24 cellular contexts compared by ENCODE assay signal in the genomic region with DNA sequence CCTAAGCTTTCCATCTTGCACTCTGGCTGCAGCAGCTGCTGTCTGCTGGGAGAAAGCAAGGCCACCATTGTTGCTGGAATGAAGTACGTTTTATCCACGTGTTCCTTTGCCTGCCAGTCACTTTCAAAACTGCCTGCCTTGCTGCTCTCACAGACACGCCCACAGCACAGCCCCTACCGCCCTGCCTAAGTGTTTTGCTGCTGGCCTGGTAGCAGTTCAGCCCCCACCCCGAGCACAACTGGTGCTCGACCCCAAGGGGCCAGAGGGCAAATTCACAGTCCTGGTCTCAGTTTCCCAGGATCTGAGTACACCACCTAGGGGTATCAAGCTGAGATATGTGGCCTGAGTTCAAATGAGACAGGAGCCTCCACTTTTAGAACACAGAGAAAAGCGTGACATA.
"Had no signal": no experiment of that assay in that cellular context is flagged by ENCODE, and none has a peak within 500 bp of the region (broad histone marks: within the 10 kb centered on the region; RNA-seq: fewer than 3 reads in every experiment).

No MANE protein-coding gene starts in this region.

- H3K27ac Mint-ChIP-seq: activated B cell treated with CpG ODN at 0.5 μM for 24 hours; activated CD4-positive, alpha-beta T cell treated with anti-CD3 and anti-CD28 coated beads, Interleukin-2, amount 10 ng/mL, durations not matched to agents 24 days and 14 days; activated CD8-positive, alpha-beta memory T cell treated with anti-CD3 and anti-CD28 coated beads, Interleukin-2, amount 10 ng/mL, durations not matched to agents 7 days and 5 days; activated naive CD4-positive, alpha-beta T cell treated with anti-CD3 and anti-CD28 coated beads, Interleukin-2, amount 50 U/mL, for 72 hours; activated naive CD8-positive, alpha-beta T cell treated with anti-CD3 and anti-CD28 coated beads, Interleukin-2, amount 50 U/mL, for 24 hours; activated T-cell treated with anti-CD3 and anti-CD28 coated beads, Interleukin-2, amount 50 U/mL, for 24 hours; activated T-helper 1 cell treated with anti-CD3 and anti-CD28 coated beads, Interleukin-12 subunit alpha, Interleukin-12 subunit beta, Interleukin-2, Interleukin-4 antibody, amounts not matched to agents 30 ng/mL and 10 ng/mL and 1 ng/mL, durations not matched to agents 14 hours and 24 hours and 36 hours; T-helper 1 cell treated with Interleukin-12 subunit alpha and Interleukin-12 subunit beta and Interleukin-4 antibody, amounts not matched to agents 30 μg/mL and 1 μg/mL, for 36 hours had no signal

- H3K9me3 ChIP-seq: ascending aorta, body of pancreas had no signal

- H3K27me3 ChIP-seq: ascending aorta, body of pancreas had no signal

- H3K4me1 ChIP-seq: ascending aorta, body of pancreas had no signal

- H3K27me3 Mint-ChIP-seq: activated B cell treated with CpG ODN at 0.5 μM for 24 hours; activated CD4-positive, alpha-beta T cell treated with anti-CD3 and anti-CD28 coated beads, Interleukin-2, amount 10 ng/mL, durations not matched to agents 24 days and 14 days; activated CD8-positive, alpha-beta memory T cell treated with anti-CD3 and anti-CD28 coated beads, Interleukin-2, amount 10 ng/mL, durations not matched to agents 7 days and 5 days; activated naive CD8-positive, alpha-beta T cell treated with anti-CD3 and anti-CD28 coated beads, Interleukin-2, amount 50 U/mL, for 24 hours; activated T-cell treated with anti-CD3 and anti-CD28 coated beads, Interleukin-2, amount 50 U/mL, for 24 hours had no signal

- H3K36me3 ChIP-seq: ascending aorta had no signal

- H3K9me3 Mint-ChIP-seq: activated B cell treated with CpG ODN at 0.5 μM for 24 hours; activated CD4-positive, alpha-beta T cell treated with anti-CD3 and anti-CD28 coated beads, Interleukin-2, amount 10 ng/mL, durations not matched to agents 24 days and 14 days; activated T-helper 1 cell treated with anti-CD3 and anti-CD28 coated beads, Interleukin-12 subunit alpha, Interleukin-12 subunit beta, Interleukin-2, Interleukin-4 antibody, amounts not matched to agents 30 ng/mL and 10 ng/mL and 1 ng/mL, durations not matched to agents 14 hours and 24 hours and 36 hours had no signal

- ATAC-seq: activated CD8-positive, alpha-beta memory T cell treated with anti-CD3 and anti-CD28 coated beads, Interleukin-2, amount 10 ng/mL, durations not matched to agents 7 days and 5 days; activated naive CD4-positive, alpha-beta T cell treated with anti-CD3 and anti-CD28 coated beads, Interleukin-2, amount 50 U/mL, for 72 hours; activated naive CD8-positive, alpha-beta T cell treated with anti-CD3 and anti-CD28 coated beads, Interleukin-2, amount 50 U/mL, for 24 hours; body of pancreas had no signal

- H3K27ac ChIP-seq: ascending aorta, body of pancreas had no signal

- H3K36me3 Mint-ChIP-seq: activated CD8-positive, alpha-beta memory T cell treated with anti-CD3 and anti-CD28 coated beads, Interleukin-2, amount 10 ng/mL, durations not matched to agents 7 days and 5 days; activated naive CD4-positive, alpha-beta T cell treated with anti-CD3 and anti-CD28 coated beads, Interleukin-2, amount 50 U/mL, for 72 hours had no signal

- H3K4me3 ChIP-seq: ascending aorta, body of pancreas had no signal

- DNase-seq: activated B cell treated with CpG ODN at 0.5 μM for 24 hours; activated CD4-positive, alpha-beta T cell treated with anti-CD3 and anti-CD28 coated beads for 1 hour; activated CD4-positive, alpha-beta T cell treated with anti-CD3 and anti-CD28 coated beads, Interleukin-2, amount 10 ng/mL, durations not matched to agents 24 days and 14 days; activated CD4-positive, alpha-beta T cell treated with anti-CD3 and anti-CD28 coated beads, Interleukin-2, amount 50 U/mL, for 48 hours; activated CD8-positive, alpha-beta memory T cell treated with anti-CD3 and anti-CD28 coated beads, Interleukin-2, amount 10 ng/mL, durations not matched to agents 7 days and 5 days; activated effector memory CD4-positive, alpha-beta T cell treated with Interleukin-2 at 50 U/mL for 16 hours; activated naive CD4-positive, alpha-beta T cell; activated naive CD8-positive, alpha-beta T cell treated with anti-CD3 and anti-CD28 coated beads, Interleukin-2, amount 50 U/mL, for 24 hours; activated T-cell treated with anti-CD3 and anti-CD28 coated beads, Interleukin-2, amount 50 U/mL, for 24 hours; amniotic stem cell; body of pancreas; Kasumi-1; KBM-7; NCI-H1105 treated with DMSO at 0.1 percent for 48 hours; NCI-H1436 treated with DMSO at 0.1 percent for 48 hours; NCI-H187; NCI-H2081; NCI-H2227 treated with DMSO at 0.1 percent for 48 hours; NCI-H774; SHP77 treated with DMSO at 0.1 percent for 48 hours had no signal

- H3K4me3 Mint-ChIP-seq: activated B cell treated with CpG ODN at 0.5 μM for 24 hours; activated CD4-positive, alpha-beta T cell treated with anti-CD3 and anti-CD28 coated beads, Interleukin-2, amount 10 ng/mL, durations not matched to agents 24 days and 14 days; activated CD8-positive, alpha-beta memory T cell treated with anti-CD3 and anti-CD28 coated beads, Interleukin-2, amount 10 ng/mL, durations not matched to agents 7 days and 5 days; activated naive CD8-positive, alpha-beta T cell treated with anti-CD3 and anti-CD28 coated beads, Interleukin-2, amount 50 U/mL, for 24 hours; activated T-cell treated with anti-CD3 and anti-CD28 coated beads, Interleukin-2, amount 50 U/mL, for 24 hours; activated T-helper 1 cell treated with anti-CD3 and anti-CD28 coated beads, Interleukin-12 subunit alpha, Interleukin-12 subunit beta, Interleukin-2, Interleukin-4 antibody, amounts not matched to agents 30 ng/mL and 10 ng/mL and 1 ng/mL, durations not matched to agents 14 hours and 24 hours and 36 hours; T-helper 1 cell treated with Interleukin-12 subunit alpha and Interleukin-12 subunit beta and Interleukin-4 antibody, amounts not matched to agents 30 μg/mL and 1 μg/mL, for 36 hours had no signal

- H3K4me1 Mint-ChIP-seq: activated B cell treated with CpG ODN at 0.5 μM for 24 hours; activated CD4-positive, alpha-beta T cell treated with anti-CD3 and anti-CD28 coated beads, Interleukin-2, amount 10 ng/mL, durations not matched to agents 24 days and 14 days; activated CD8-positive, alpha-beta memory T cell treated with anti-CD3 and anti-CD28 coated beads, Interleukin-2, amount 10 ng/mL, durations not matched to agents 7 days and 5 days; activated naive CD8-positive, alpha-beta T cell treated with anti-CD3 and anti-CD28 coated beads, Interleukin-2, amount 50 U/mL, for 24 hours had no signal
